ENCODE assay signal across 16 cellular contexts in the genomic region with DNA sequence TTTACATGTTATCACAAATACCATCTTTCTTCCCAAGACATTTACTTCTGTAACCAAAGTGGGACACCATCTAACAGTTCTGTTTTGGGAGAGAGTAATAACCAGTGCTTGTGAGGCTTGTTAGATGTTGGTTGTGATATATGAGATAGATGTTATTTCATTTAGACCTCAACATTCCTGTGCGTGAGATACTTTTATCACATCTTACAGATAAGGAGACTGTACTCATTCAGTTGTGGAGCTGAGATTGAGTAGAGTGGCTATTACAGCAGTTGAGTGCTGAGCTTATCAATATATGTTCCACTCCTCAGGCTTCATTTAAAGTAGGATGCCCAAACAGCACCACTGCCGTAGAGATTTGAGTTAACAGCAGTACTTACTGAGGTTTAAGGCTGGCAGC. TPM values are rescaled to one million over a fixed set of nuclear protein-coding genes. Genes with fewer than 3 reads are reported as not detected.
DNase-seq lines count a peak whose midpoint lies in the region; TF ChIP-seq lines count a peak whose summit lies in the region.
"Had no signal": no experiment of that assay in that cellular context is flagged by ENCODE, and none has a peak within 500 bp of the region (broad histone marks: within the 10 kb centered on the region; RNA-seq: fewer than 3 reads in every experiment).

No MANE protein-coding gene starts in this region.

- H3K9me2 ChIP-seq in DOHH2 (replicated peaks; ENCODE audit: control insufficient read depth, low read length): no peaks in the 10 kb centered on the region
- no peaks in the 10 kb centered on the region for H3K9me2 ChIP-seq in OCI-LY7 (ENCODE audit: insufficient read depth, low read length)

- TF ChIP-seq CTCF in DOHH2 (IDR thresholded peaks at IDR 0.05; ENCODE audit: low read depth, low read length, poor library complexity, severe bottlenecking): no peak
- no peak for TF ChIP-seq CTCF in OCI-LY7 (conservative IDR thresholded peaks at IDR 0.05; ENCODE audit: low read length)
- TF ChIP-seq CTCF in endodermal cell (conservative IDR thresholded peaks at IDR 0.05): no peak
- no peak for TF ChIP-seq CTCF in neutrophil (IDR thresholded peaks at IDR 0.05)
- TF ChIP-seq CTCF in ovary (IDR thresholded peaks at IDR 0.05): no peak

- CTCF ChIA-PET in OCI-LY7 (lab: Charles Lee; ENCODE audit: unreplicated experiment): no interaction called here

- no peak overlapping the region for H3K4me3 Mint-ChIP-seq in endodermal cell
- H3K4me3 Mint-ChIP-seq: CD4-positive, alpha-beta memory T cell; H9 had no signal

- H4K20me1 ChIP-seq in DOHH2 (ENCODE audit: control insufficient read depth, insufficient read depth, low read depth, low read length) (no peaks in the 10 kb centered on the region), OCI-LY7 (ENCODE audit: insufficient read depth, low read length) (no peaks in the 10 kb centered on the region)

- H3K27ac ChIP-seq in DOHH2 (ENCODE audit: low read depth, low read length) (peak overlapping the region; percentile 88), OCI-LY7 (ENCODE audit: low read depth, low read length, poor library complexity, severe bottlenecking) (peak overlapping the region; percentile 15), endodermal cell (ENCODE audit: low read depth, low read length) (no peak overlapping the region), neutrophil (peak overlapping the region; percentile 24), ovary (no peak overlapping the region)
- H3K27ac ChIP-seq: A549, C4-2B had no signal

- peaks cover 74% of the 10 kb centered on the region for H3K4me1 ChIP-seq in DOHH2 (ENCODE audit: control insufficient read depth, low read length)
- peaks cover 59% of the 10 kb centered on the region for H3K4me1 ChIP-seq in OCI-LY7 (ENCODE audit: insufficient read depth, low read length, poor library complexity, severe bottlenecking)
- peaks cover 18% of the 10 kb centered on the region for H3K4me1 ChIP-seq in endodermal cell (ENCODE audit: control insufficient read depth, insufficient read depth, low read length)
- H3K4me1 ChIP-seq in neutrophil (ENCODE audit: control insufficient read depth in 1 of 2, insufficient read depth in 1 of 2, low read depth in 1 of 2, low read length in 1 of 2): peaks cover 22 to 30% of the 10 kb centered on the region in 2 experiments
- H3K4me1 ChIP-seq in ovary (ENCODE audit: insufficient read depth): no peaks in the 10 kb centered on the region
- H3K4me1 ChIP-seq: A549 had no signal

- BruUV-seq in OCI-LY7 (replicated peaks; lab: Mats Ljungman, UMichigan): no TSS peak

- H3F3A ChIP-seq in DOHH2 (ENCODE audit: control insufficient read depth, insufficient read depth): peaks cover 32% of the 10 kb centered on the region

- H2AFZ ChIP-seq in OCI-LY7 (ENCODE audit: low read length): no peak overlapping the region

- no peaks in the 10 kb centered on the region for H3K9me3 ChIP-seq in DOHH2 (ENCODE audit: control insufficient read depth, insufficient read depth, low read length)
- peaks cover 5% of the 10 kb centered on the region; the same call in 1 of the 2 replicates for H3K9me3 ChIP-seq in OCI-LY7 (ENCODE audit: low read length)
- H3K9me3 ChIP-seq in endodermal cell (ENCODE audit: control insufficient read depth, low read length): no peaks in the 10 kb centered on the region
- H3K9me3 ChIP-seq in neutrophil: no peaks in the 10 kb centered on the region
- H3K9me3 ChIP-seq in ovary: no peaks in the 10 kb centered on the region
- H3K9me3 ChIP-seq: A549 had no signal

- peaks cover 22% of the 10 kb centered on the region for H3K36me3 Mint-ChIP-seq in endodermal cell (ENCODE audit: low read depth)

- 80 to 91% methylated on average over 1 to 2 of the region's 2 CpGs for WGBS in endodermal cell (ENCODE audit: insufficient coverage in 1 of 2, insufficient read length in 1 of 2), 2 experiments
- 63 to 72% (median 64%) methylated on average over 2 of the region's 2 CpGs for WGBS in ovary, 3 donors

- H3K36me3 ChIP-seq in DOHH2 (ENCODE audit: control insufficient read depth, low read length): peaks cover 51% of the 10 kb centered on the region
- H3K36me3 ChIP-seq in OCI-LY7 (ENCODE audit: insufficient read depth, low read length): peaks cover 62% of the 10 kb centered on the region
- peaks cover 29% of the 10 kb centered on the region for H3K36me3 ChIP-seq in endodermal cell (ENCODE audit: control insufficient read depth, insufficient read depth, low read length)
- H3K36me3 ChIP-seq in neutrophil: peaks cover 28% of the 10 kb centered on the region
- H3K36me3 ChIP-seq in ovary: no peaks in the 10 kb centered on the region

- POLR2A ChIA-PET in OCI-LY7 (lab: Charles Lee): no interaction called here

- TF ChIP-seq POLR2A in ovary (IDR thresholded peaks at IDR 0.05): no peak

- H3K79me2 ChIP-seq in DOHH2 (ENCODE audit: control insufficient read depth, low read length) (peaks cover 7% of the 10 kb centered on the region; the same call in 1 of the 2 replicates), OCI-LY7 (ENCODE audit: insufficient read depth, low read depth, low read length) (no peaks in the 10 kb centered on the region)

- no peak for TF ChIP-seq EP300 in ovary (IDR thresholded peaks at IDR 0.05)

- H3K4me3 ChIP-seq in DOHH2 (ENCODE audit: low read length) (no peak overlapping the region), OCI-LY7 (ENCODE audit: low read depth, low read length, poor library complexity, severe bottlenecking) (no peak overlapping the region), endodermal cell (ENCODE audit: low read length) (peak overlapping the region; percentile 19), neutrophil (ENCODE audit: low read depth in 1 of 2, low read length in 1 of 2) (no peak overlapping the region), ovary (no peak overlapping the region)
- H3K4me3 ChIP-seq: A549 had no signal

- no peaks in the 10 kb centered on the region for H3K9me3 Mint-ChIP-seq in endodermal cell
- H3K9me3 Mint-ChIP-seq: CD4-positive, alpha-beta memory T cell; H9 had no signal

- H3K27me3 ChIP-seq in DOHH2 (ENCODE audit: control insufficient read depth, low read length) (no peaks in the 10 kb centered on the region), endodermal cell (ENCODE audit: control insufficient read depth, insufficient read depth, low read length, poor library complexity, severe bottlenecking) (peaks cover 22% of the 10 kb centered on the region), neutrophil (no peaks in the 10 kb centered on the region), ovary (no peaks in the 10 kb centered on the region)

- DNase-seq in OCI-LY7 (ENCODE audit: low spot score) (no peak), endodermal cell (no peak), amniotic stem cell (lab: John Stamatoyannopoulos, UW) (no peak), ACHN (no peak), ovary (no peak)
- DNase-seq: AML-193; CD4-positive, alpha-beta memory T cell; COR-L47; DMS79 treated with DMSO at 0.1 percent for 48 hours; GDM1; GOT3; H9 had no signal

- H3K27ac Mint-ChIP-seq in endodermal cell: no peak overlapping the region
- H3K27ac Mint-ChIP-seq: CD4-positive, alpha-beta memory T cell; H9 had no signal

- in situ Hi-C loops in ACHN (cut with HindIII; ENCODE audit: low pct_ligation_motif_present, low pct_unique_long_range_greater_than_20kb, low sequenced_read_pairs): loop anchor here (25.0 kb wide), 1 partner anchor 127 kb away; no protein-coding TSS in a partner anchor

- peaks cover 30% of the 10 kb centered on the region for H3K4me1 Mint-ChIP-seq in endodermal cell

- H3K4me2 ChIP-seq in DOHH2 (ENCODE audit: low read length) (peak overlapping the region; percentile 68; the same call in 1 of the 2 replicates), OCI-LY7 (ENCODE audit: low read length) (no peak overlapping the region)
- H3K4me2 ChIP-seq: A549 had no signal

- intact Hi-C loops in OCI-LY7 (cut with micrococcal nuclease; ENCODE audit: unreplicated experiment): loop anchor here (5.0 kb wide), 1 partner anchor 43 kb away; a partner anchor contains a TSS
- intact Hi-C loops in ovary (cut with DNase I): no loop called here

- H3K27me3 Mint-ChIP-seq in endodermal cell (ENCODE audit: insufficient read depth): peaks cover 20% of the 10 kb centered on the region
- H3K27me3 Mint-ChIP-seq: CD4-positive, alpha-beta memory T cell had no signal

- H3K9ac ChIP-seq in endodermal cell (ENCODE audit: extremely low read depth, low read length, poor library complexity, severe bottlenecking): no peak overlapping the region

RNA-seq across cellular contexts. Expression of a gene that starts 43.1 kb away (rescaled TPM):
- 19.2 and 21.1 TPM in 2 replicates for total RNA-seq in OCI-LY7 (2014; rRNA removed; shearing (Covaris generic))
- 21.9 and 23.2 TPM in 2 replicates for total RNA-seq in OCI-LY7 (2022)
- 10 to 100 TPM; 17.9 to 19.3 TPM for total RNA-seq in endodermal cell
- 22.4 TPM for polyA plus RNA-seq in endodermal cell (2013, experiment 1 of 2)
- 21.4 TPM for polyA plus RNA-seq in endodermal cell (2013, experiment 2 of 2)
- total RNA-seq in ovary: 10 to 100 TPM; 19.4 to 26.8 (median 22.4) TPM
- 10 to 100 TPM; 12.1 to 16.2 TPM for polyA plus RNA-seq in ovary

Comparison
In these comparisons a context has a peak if more than half of its experiments do, and no peak if none do; other contexts are left out.
1. H3K27ac ChIP-seq: peak in DOHH2 (single experiment), OCI-LY7 (single experiment) and neutrophil (single experiment); none in endodermal cell (single experiment) and ovary (0 of 2).